16 cellular contexts compared by ENCODE assay signal in genomic region chr19:2188708-2189385, GRCh38. TPM values are rescaled to one million over a fixed set of nuclear protein-coding genes. Genes with fewer than 3 reads are reported as not detected.
DNase-seq lines count a peak whose midpoint lies in the region; ATAC-seq, FAIRE-seq and TF ChIP-seq lines count a peak whose summit lies in the region.
"Had no signal": no experiment of that assay in that cellular context is flagged by ENCODE, and none has a peak within 500 bp of the region (broad histone marks: within the 10 kb centered on the region; RNA-seq: fewer than 3 reads in every experiment).

No MANE protein-coding gene starts in this region.

- H2BK12ac ChIP-seq in neuronal stem cell (ENCODE audit: low read length) = no peak overlapping the region

- no peak overlapping the region for H2AK5ac ChIP-seq in neuronal stem cell (ENCODE audit: low read depth, low read length)

- ATAC-seq in HG02759 (IDR thresholded peaks at IDR 0.05; ENCODE audit: unreplicated experiment) = no peak
- ATAC-seq: A549 had no signal

- POLR2A ChIA-PET in activated CD4-positive, alpha-beta T cell treated with anti-CD3 and anti-CD28 coated beads, Interleukin-2, amount 10 ng/mL, durations not matched to agents 7 days and 5 days (lab: Charles Lee) = no interaction called here

- peak overlapping the region; percentile 48 for H4K8ac ChIP-seq in neuronal stem cell (ENCODE audit: low read depth, low read length)

- H3K27me3 ChIP-seq in bronchial epithelial cell (ENCODE audit: control insufficient read depth, insufficient read depth, low read length) = no peaks in the 10 kb centered on the region
- no peaks in the 10 kb centered on the region for H3K27me3 ChIP-seq in neuronal stem cell (ENCODE audit: control insufficient read depth in 3 of 3, insufficient read depth in 3 of 3, low read depth in 1 of 3, low read length in 3 of 3)

- no peaks in the 10 kb centered on the region for H3K4me1 Mint-ChIP-seq in activated CD4-positive, alpha-beta T cell treated with anti-CD3 and anti-CD28 coated beads, Interleukin-2, amount 10 ng/mL, durations not matched to agents 7 days and 5 days

- H3K9me3 ChIP-seq in neuronal stem cell (replicated peaks in 1 of 2; ENCODE audit: control insufficient read depth in 2 of 2, insufficient read depth in 1 of 2, low read depth in 1 of 2, low read length in 2 of 2) = peaks cover 0 to 5% of the 10 kb centered on the region in 2 donors
- H3K9me3 ChIP-seq: A549 had no signal

- H3K27me3 Mint-ChIP-seq in activated CD4-positive, alpha-beta T cell treated with anti-CD3 and anti-CD28 coated beads, Interleukin-2, amount 10 ng/mL, durations not matched to agents 7 days and 5 days = no peaks in the 10 kb centered on the region

- no peak for TF ChIP-seq CTCF in bronchial epithelial cell (IDR thresholded peaks at IDR 0.05; ENCODE audit: insufficient read depth, low read length, severe bottlenecking)

- H2BK15ac ChIP-seq in neuronal stem cell (ENCODE audit: low read length) = no peak overlapping the region

- no peak overlapping the region for H3K4ac ChIP-seq in neuronal stem cell (ENCODE audit: low read length)

- no peak overlapping the region for H3K27ac ChIP-seq in neuronal stem cell (replicated peaks; ENCODE audit: low read length)
- H3K27ac ChIP-seq: A549, KMS-11, PC-9 had no signal

- peaks cover 0 to 12% of the 10 kb centered on the region in 2 donors for H3K4me1 ChIP-seq in neuronal stem cell (ENCODE audit: control insufficient read depth in 2 of 2, insufficient read depth in 1 of 2, low read depth in 1 of 2, low read length in 2 of 2)
- H3K4me1 ChIP-seq: A549 had no signal

- no peak overlapping the region for H2AFZ ChIP-seq in neuronal stem cell (ENCODE audit: low read length)
- H2AFZ ChIP-seq: PC-9 had no signal

- H4K91ac ChIP-seq in neuronal stem cell (ENCODE audit: low read depth, low read length, poor library complexity) = no peak overlapping the region

- H3K27ac Mint-ChIP-seq in activated CD4-positive, alpha-beta T cell treated with anti-CD3 and anti-CD28 coated beads, Interleukin-2, amount 10 ng/mL, durations not matched to agents 7 days and 5 days = no peak overlapping the region

- no CpG with 5 or more reads among the region's 19 CpGs for WGBS in neuronal stem cell (ENCODE audit: extremely low coverage in 2 of 2, insufficient read length in 2 of 2, insufficient replicate concordance in 1 of 2), 2 donors

- H3K9ac ChIP-seq in neuronal stem cell (ENCODE audit: low read depth, low read length, poor library complexity) = peak overlapping the region; percentile 17
- H3K9ac ChIP-seq: KMS-11 had no signal

- peaks cover 23% of the 10 kb centered on the region for H3K79me1 ChIP-seq in neuronal stem cell (ENCODE audit: low read depth, low read length)

- peak; percentile 7 for FAIRE-seq in bronchial epithelial cell (lab: Jason Lieb, UNC)
- FAIRE-seq: A549, urothelium cell line had no signal

- H2BK5ac ChIP-seq in neuronal stem cell (ENCODE audit: low read length) = no peak overlapping the region

- H3K36me3 ChIP-seq in bronchial epithelial cell (ENCODE audit: control insufficient read depth, insufficient read depth, low read length) (peaks cover 43% of the 10 kb centered on the region), neuronal stem cell (replicated peaks in 1 of 2; ENCODE audit: control insufficient read depth in 2 of 2, insufficient read depth in 2 of 2, low read length in 2 of 2) (peaks cover 46 to 95% of the 10 kb centered on the region in 2 donors)

- peaks cover 30% of the 10 kb centered on the region for H3K36me3 Mint-ChIP-seq in activated CD4-positive, alpha-beta T cell treated with anti-CD3 and anti-CD28 coated beads, Interleukin-2, amount 10 ng/mL, durations not matched to agents 7 days and 5 days (ENCODE audit: low read depth)

- no peaks in the 10 kb centered on the region for H3K9me3 Mint-ChIP-seq in activated CD4-positive, alpha-beta T cell treated with anti-CD3 and anti-CD28 coated beads, Interleukin-2, amount 10 ng/mL, durations not matched to agents 7 days and 5 days

- no peak overlapping the region for H3K4me2 ChIP-seq in neuronal stem cell (ENCODE audit: insufficient read depth, low read length, poor library complexity, severe bottlenecking)
- H3K4me2 ChIP-seq: A549, KMS-11, PC-9 had no signal

- peak overlapping the region; percentile 27 for H3K18ac ChIP-seq in neuronal stem cell (ENCODE audit: low read length)

- no peak overlapping the region for H3K4me3 Mint-ChIP-seq in activated CD4-positive, alpha-beta T cell treated with anti-CD3 and anti-CD28 coated beads, Interleukin-2, amount 10 ng/mL, durations not matched to agents 7 days and 5 days

- no peak overlapping the region for H2BK120ac ChIP-seq in neuronal stem cell (ENCODE audit: low read depth, low read length)

- H3K14ac ChIP-seq in neuronal stem cell (ENCODE audit: low read length) = no peak overlapping the region

- no peak overlapping the region for H3K4me3 ChIP-seq in bronchial epithelial cell (ENCODE audit: low read depth, low read length)
- peak overlapping the region in 1 of 2 donors; percentile 32 for H3K4me3 ChIP-seq in neuronal stem cell (ENCODE audit: low read length in 2 of 2)
- H3K4me3 ChIP-seq: A549, PC-9 had no signal

- peak; percentile 51 for DNase-seq in activated CD4-positive, alpha-beta T cell treated with anti-CD3 and anti-CD28 coated beads for 48 hours
- DNase-seq in activated CD4-positive, alpha-beta T cell treated with anti-CD3 and anti-CD28 coated beads, Interleukin-2, amount 10 ng/mL, durations not matched to agents 7 days and 5 days = no peak
- DNase-seq in HCEC 1CT (peak; percentile 60), bronchial epithelial cell (ENCODE audit: low read depth) (peak; percentile 59), neuronal stem cell (ENCODE audit: low spot score) (no peak), DMS53 treated with DMSO at 0.1 percent for 48 hours (lab: John Stamatoyannopoulos, UW; ENCODE audit: unreplicated experiment) (no peak), SKM-1 treated with dmso at 0.1 percent for 144 hours (lab: John Stamatoyannopoulos, UW; ENCODE audit: unreplicated experiment) (no peak)
- DNase-seq: amygdala; effector CD4-positive, alpha-beta T cell; NCI-H146; NCI-H510A; PC-9 had no signal

- no peak overlapping the region for H3K23ac ChIP-seq in neuronal stem cell (ENCODE audit: low read depth, low read length, poor library complexity)

- CTCF ChIA-PET in activated CD4-positive, alpha-beta T cell treated with anti-CD3 and anti-CD28 coated beads, Interleukin-2, amount 10 ng/mL, durations not matched to agents 7 days and 5 days (lab: Charles Lee) = no interaction called here

RNA-seq across cellular contexts. Expression of gene DOT1L, which starts 25.1 kb away (rescaled TPM):
- total RNA-seq in activated CD4-positive, alpha-beta T cell treated with anti-CD3 and anti-CD28 coated beads, Interleukin-2, amount 10 ng/mL, durations not matched to agents 7 days and 5 days = 10 to 100 TPM; 62.3 to 66.2 TPM
- 3.7 and 5.2 TPM in 2 replicates for total RNA-seq in bronchial epithelial cell
- polyA plus RNA-seq in neuronal stem cell (2013, experiment 1 of 2) = 38.2 TPM
- polyA plus RNA-seq in neuronal stem cell (2013, experiment 2 of 2) = 38.1 TPM

RNA-seq across cellular contexts. Expression of gene AP3D1, which starts 37.5 kb away (rescaled TPM):
- 10 to 100 TPM; 95.7 to 95.8 TPM for total RNA-seq in activated CD4-positive, alpha-beta T cell treated with anti-CD3 and anti-CD28 coated beads, Interleukin-2, amount 10 ng/mL, durations not matched to agents 7 days and 5 days
- total RNA-seq in bronchial epithelial cell = 72.1 and 78.3 TPM in 2 replicates
- 60.6 TPM for polyA plus RNA-seq in neuronal stem cell (2013, experiment 1 of 2)
- 60.3 TPM for polyA plus RNA-seq in neuronal stem cell (2013, experiment 2 of 2)

RNA-seq across cellular contexts. Expression of gene PLEKHJ1, which starts 47.3 kb away (rescaled TPM):
- 10 to 100 TPM; 56.2 to 71.9 TPM for total RNA-seq in activated CD4-positive, alpha-beta T cell treated with anti-CD3 and anti-CD28 coated beads, Interleukin-2, amount 10 ng/mL, durations not matched to agents 7 days and 5 days
- 49.3 and 59.8 TPM in 2 replicates for total RNA-seq in bronchial epithelial cell
- polyA plus RNA-seq in neuronal stem cell (2013, experiment 1 of 2) = 94.6 TPM
- polyA plus RNA-seq in neuronal stem cell (2013, experiment 2 of 2) = 92.1 TPM

RNA-seq across cellular contexts. Expression of gene SF3A2, which starts 47.8 kb away (rescaled TPM):
- 100 to 1,000 TPM; 142 to 151 TPM for total RNA-seq in activated CD4-positive, alpha-beta T cell treated with anti-CD3 and anti-CD28 coated beads, Interleukin-2, amount 10 ng/mL, durations not matched to agents 7 days and 5 days
- total RNA-seq in bronchial epithelial cell = 24.2 and 25.1 TPM in 2 replicates
- 117 TPM for polyA plus RNA-seq in neuronal stem cell (2013, experiment 1 of 2)
- polyA plus RNA-seq in neuronal stem cell (2013, experiment 2 of 2) = 115 TPM

Comparison
In these comparisons a context has a peak if more than half of its experiments do, and no peak if none do; other contexts are left out.
1. DNase-seq: peak in activated CD4-positive, alpha-beta T cell treated with anti-CD3 and anti-CD28 coated beads for 48 hours (single experiment), HCEC 1CT (single experiment) and bronchial epithelial cell (single experiment); none in activated CD4-positive, alpha-beta T cell treated with anti-CD3 and anti-CD28 coated beads, Interleukin-2, amount 10 ng/mL, durations not matched to agents 7 days and 5 days (single experiment), neuronal stem cell (single experiment), DMS53 treated with DMSO at 0.1 percent for 48 hours (single experiment) and SKM-1 treated with dmso at 0.1 percent for 144 hours (single experiment).
2. RNA of gene DOT1L, which starts 25.1 kb away (total RNA-seq): 62.3 to 66.2 TPM in activated CD4-positive, alpha-beta T cell treated with anti-CD3 and anti-CD28 coated beads, Interleukin-2, amount 10 ng/mL, durations not matched to agents 7 days and 5 days; 3.7 to 5.2 TPM in bronchial epithelial cell; every median in the first group is over 10 times any median in the second.